ENCODE assay signal across 19 cellular contexts in genomic region chr2:232580648-232580981, GRCh38. TPM values are rescaled to one million over a fixed set of nuclear protein-coding genes. Genes with fewer than 3 reads are reported as not detected.
DNase-seq lines count a peak whose midpoint lies in the region; ATAC-seq and TF ChIP-seq lines count a peak whose summit lies in the region.
"Had no signal": no experiment of that assay in that cellular context is flagged by ENCODE, and none has a peak within 500 bp of the region (broad histone marks: within the 10 kb centered on the region; RNA-seq: fewer than 3 reads in every experiment).

No MANE protein-coding gene starts in this region.

- H3K4me1 ChIP-seq in MM.1S (ENCODE audit: low read length) (peaks cover 32% of the 10 kb centered on the region), psoas muscle (peaks cover 12% of the 10 kb centered on the region), aorta (ENCODE audit: control insufficient read depth in 1 of 2, insufficient read depth in 2 of 2, low read length in 2 of 2) (no peaks in the 10 kb centered on the region)

- no peak for TF ChIP-seq CTCF in C4-2B (conservative IDR thresholded peaks at IDR 0.05)
- no peak for TF ChIP-seq CTCF in MM.1S (IDR thresholded peaks at IDR 0.05; ENCODE audit: low read length)
- TF ChIP-seq CTCF in psoas muscle (IDR thresholded peaks at IDR 0.05): no peak

- ATAC-seq in left colon (peak; percentile 1), psoas muscle (no peak), aorta (ENCODE audit: low FRiP score) (no peak)

- no peak overlapping the region for H2AFZ ChIP-seq in MM.1S (ENCODE audit: low read length)

- peaks cover 5% of the 10 kb centered on the region; the same call in 1 of the 2 replicates for H3F3A ChIP-seq in MM.1S (ENCODE audit: insufficient read depth, low read length)

- intact Hi-C loops in left colon (cut with DNase I, micrococcal nuclease) (no loop called here), psoas muscle (cut with DNase I) (no loop called here), aorta (cut with DNase I) (no loop called here)

- no peaks in the 10 kb centered on the region for H3K79me2 ChIP-seq in MM.1S (ENCODE audit: low read length)

- H3K36me3 ChIP-seq in MM.1S (replicated peaks; ENCODE audit: insufficient read depth, low read length) (no peaks in the 10 kb centered on the region), psoas muscle (ENCODE audit: insufficient read depth in 1 of 2, low read depth in 1 of 2) (peaks cover 0 to 48% of the 10 kb centered on the region in 2 donors), aorta (ENCODE audit: control insufficient read depth in 1 of 2, insufficient read depth in 2 of 2, low read length in 1 of 2) (peaks cover 10 to 15% of the 10 kb centered on the region in 2 donors)

- WGBS in psoas muscle, 3 donors: 96% methylated on average over 6 of the region's 6 CpGs
- WGBS in aorta, 2 donors: 93 to 95% methylated on average over 6 of the region's 6 CpGs

- H3K9me3 ChIP-seq in MM.1S (replicated peaks; ENCODE audit: insufficient read depth, low read length): no peaks in the 10 kb centered on the region
- H3K9me3 ChIP-seq in psoas muscle: no peaks in the 10 kb centered on the region
- H3K9me3 ChIP-seq in aorta (ENCODE audit: control insufficient read depth, low read length): no peaks in the 10 kb centered on the region
- H3K9me3 ChIP-seq: SJCRH30 had no signal

- H3K27ac ChIP-seq in C4-2B (peak overlapping the region; percentile 28), MM.1S (ENCODE audit: low read length) (peak overlapping the region; percentile 44; the same call in 1 of the 2 replicates), psoas muscle (peak overlapping the region; percentile 30), aorta (ENCODE audit: low read depth in 1 of 2, low read length in 2 of 2) (no peak overlapping the region)
- H3K27ac ChIP-seq: SJCRH30 had no signal

- DNase-seq in MM.1S: no peak
- no peak for DNase-seq in left colon
- no peak for DNase-seq in psoas muscle
- DNase-seq in MV-4-11 (lab: John Stamatoyannopoulos, UW): no peak
- no peak for DNase-seq in NCI-H1105 treated with DMSO at 0.1 percent for 48 hours (lab: John Stamatoyannopoulos, UW)
- DNase-seq in aorta: no peak
- DNase-seq: Karpas-422, NCI-H1105, NCI-H2029 treated with DMSO at 0.1 percent for 48 hours, NCI-H2171 treated with DMSO at 0.1 percent for 48 hours, NCI-H446, NCI-H526, OCI-M1, SJCRH30 had no signal

- H3K4me2 ChIP-seq in MM.1S (ENCODE audit: low read depth, low read length): peak overlapping the region; percentile 19

- H3K4me3 ChIP-seq in MM.1S (ENCODE audit: low read length) (no peak overlapping the region), psoas muscle (no peak overlapping the region), aorta (ENCODE audit: low read length in 2 of 2) (no peak overlapping the region)
- H3K4me3 ChIP-seq: SJCRH30 had no signal

- no peak overlapping the region for H3K9ac ChIP-seq in MM.1S (ENCODE audit: low read length)

- no peaks in the 10 kb centered on the region for H3K9me2 ChIP-seq in MM.1S (replicated peaks; ENCODE audit: insufficient read depth, low read length)

- H3K27me3 ChIP-seq in MM.1S (replicated peaks; ENCODE audit: insufficient read depth, low read length) (no peaks in the 10 kb centered on the region), psoas muscle (ENCODE audit: insufficient read depth in 3 of 3, low read length in 2 of 3) (no peaks in the 10 kb centered on the region), aorta (ENCODE audit: control insufficient read depth in 1 of 2, insufficient read depth in 2 of 2, low read length in 1 of 2) (no peaks in the 10 kb centered on the region)
- H3K27me3 ChIP-seq: SJCRH30 had no signal

- no peaks in the 10 kb centered on the region for H4K20me1 ChIP-seq in MM.1S (ENCODE audit: insufficient read depth, low read length)

RNA-seq across cellular contexts. Expression of gene EIF4E2, which starts 30.1 kb away (rescaled TPM):
- total RNA-seq in left colon (100 to 1,000 TPM in 1 of 2 donors, 10 to 100 TPM in 1; 83.2 to 104 TPM), psoas muscle (100 to 1,000 TPM in 1 of 4 donors, 10 to 100 TPM in 3; 76.1 to 136 (median 88.4) TPM), aorta (10 to 100 TPM; 51.9 to 58.4 TPM)
- polyA plus RNA-seq in psoas muscle (10 to 100 TPM; 39.6 to 85.2 (median 67.4) TPM), aorta (10 to 100 TPM; 43.9 to 60.7 TPM)

RNA-seq across cellular contexts. Expression of gene TIGD1, which starts 30.3 kb away (rescaled TPM):
- 1 to 10 TPM; 4.4 to 4.5 TPM for total RNA-seq in left colon
- total RNA-seq in psoas muscle: 1 to 10 TPM; 2.3 to 4.9 (median 3.7) TPM
- polyA plus RNA-seq in psoas muscle: 1 to 10 TPM; 2.6 to 6.8 (median 6.4) TPM
- 1 to 10 TPM; 2.3 to 3.3 TPM for total RNA-seq in aorta
- 1 to 10 TPM in 1 of 2 donors, under 1 TPM in 1; 0.50 to 1.8 TPM for polyA plus RNA-seq in aorta

RNA-seq across cellular contexts. Expression of gene CHRNG, which starts 41.1 kb away (rescaled TPM):
- total RNA-seq in left colon (not detected), psoas muscle (10 to 100 TPM in 2 of 4 donors, 1 to 10 TPM in 2; 2.9 to 94.1 (median 17.2) TPM), aorta (not detected)
- polyA plus RNA-seq in psoas muscle (1 to 10 TPM in 2 of 3 donors, under 1 TPM in 1; 0.68 to 7.3 (median 1.5) TPM), aorta (not detected)
- total RNA-seq: Daoy, H4 had no signal
- polyA plus RNA-seq: CD14-positive monocyte, IgD-negative memory B cell had no signal

RNA-seq across cellular contexts. Expression of gene EFHD1, which starts 52.8 kb away (rescaled TPM):
- total RNA-seq in left colon: 1 to 10 TPM; 2.7 TPM
- 10 to 100 TPM in 2 of 4 donors, 1 to 10 TPM in 2; 6.9 to 20.7 (median 9.8) TPM for total RNA-seq in psoas muscle
- polyA plus RNA-seq in psoas muscle: 10 to 100 TPM in 2 of 3 donors, 1 to 10 TPM in 1; 6.6 to 17.7 (median 10.7) TPM
- 100 to 1,000 TPM in 1 of 2 donors, 10 to 100 TPM in 1; 85.8 to 236 TPM for total RNA-seq in aorta
- polyA plus RNA-seq in aorta: 100 to 1,000 TPM; 135 to 146 TPM
- polyA plus RNA-seq: CD14-positive monocyte had no signal

RNA-seq across cellular contexts. Expression of gene CHRND, which starts 54.7 kb away (rescaled TPM):
- total RNA-seq in left colon (not detected), psoas muscle (100 to 1,000 TPM in 2 of 4 donors, 10 to 100 TPM in 2; 58.8 to 300 (median 97.7) TPM), aorta (not detected)
- polyA plus RNA-seq in psoas muscle (10 to 100 TPM in 2 of 3 donors, 1 to 10 TPM in 1; 6.5 to 13.5 (median 12.5) TPM), aorta (not detected)
- total RNA-seq: Daoy, H4 had no signal
- polyA plus RNA-seq: CD14-positive monocyte, IgD-negative memory B cell had no signal

Comparison
In these comparisons a context has a peak if more than half of its experiments do, and no peak if none do; other contexts are left out.
1. H3K27ac ChIP-seq: peak in C4-2B (single experiment), MM.1S (single experiment) and psoas muscle (single experiment); none in aorta (0 of 2).